ENCODE assay signal across 10 cellular contexts in genomic region chr2:223047260-223047761, GRCh38. TPM values are rescaled to one million over a fixed set of nuclear protein-coding genes. Genes with fewer than 3 reads are reported as not detected.
A peak's percentile ranks its signal among the peaks of the same experiment; 100 is the strongest.
DNase-seq lines count a peak whose midpoint lies in the region; ATAC-seq lines count a peak whose summit lies in the region.
"Had no signal": no experiment of that assay in that cellular context is flagged by ENCODE, and none has a peak within 500 bp of the region (broad histone marks: within the 10 kb centered on the region; RNA-seq: fewer than 3 reads in every experiment).

No MANE protein-coding gene starts in this region.

- ATAC-seq in GM21717 (IDR thresholded peaks at IDR 0.05; ENCODE audit: unreplicated experiment) (no peak), GM21381 (IDR thresholded peaks at IDR 0.05; ENCODE audit: unreplicated experiment) (no peak)

- peak overlapping the region; percentile 8 for H3K4me3 ChIP-seq in ACC112 (ENCODE audit: low read depth, low read length)
- H3K4me3 ChIP-seq in esophagus (ENCODE audit: low read depth in 1 of 2, low read length in 2 of 2): no peak overlapping the region
- H3K4me3 ChIP-seq in muscle layer of duodenum (ENCODE audit: low read depth in 1 of 2, low read length in 2 of 2): no peak overlapping the region

- H3K79me2 ChIP-seq in ACC112 (ENCODE audit: control insufficient read depth, insufficient read depth, low read length, unreplicated experiment): peaks cover 6% of the 10 kb centered on the region

- H3K9me3 ChIP-seq in esophagus (ENCODE audit: control insufficient read depth in 2 of 2, insufficient read depth in 1 of 2, low read depth in 1 of 2, low read length in 1 of 2) (no peaks in the 10 kb centered on the region), muscle layer of duodenum (ENCODE audit: control insufficient read depth in 1 of 2, low read length in 2 of 2) (no peaks in the 10 kb centered on the region)

- peak overlapping the region; percentile 92 for H3K27ac ChIP-seq in ACC112 (ENCODE audit: low read depth, low read length)
- H3K27ac ChIP-seq in esophagus (ENCODE audit: low read depth in 2 of 2, low read length in 1 of 2): peak overlapping the region; percentile 48 to 52
- peak overlapping the region; percentile 42 for H3K27ac ChIP-seq in muscle layer of duodenum (ENCODE audit: low read length)

- peak overlapping the region; percentile 40 for H2AFZ ChIP-seq in ACC112 (ENCODE audit: low read length, unreplicated experiment)

- no peaks in the 10 kb centered on the region for H3K27me3 ChIP-seq in ACC112 (ENCODE audit: insufficient read depth, low read length)
- no peaks in the 10 kb centered on the region for H3K27me3 ChIP-seq in esophagus (ENCODE audit: control insufficient read depth in 1 of 2, insufficient read depth in 2 of 2, low read length in 2 of 2)
- no peaks in the 10 kb centered on the region for H3K27me3 ChIP-seq in muscle layer of duodenum (ENCODE audit: low read depth, low read length)

- H3K4me1 ChIP-seq in ACC112 (ENCODE audit: control insufficient read depth, insufficient read depth, low read length, unreplicated experiment) (peaks cover 55% of the 10 kb centered on the region), esophagus (ENCODE audit: control insufficient read depth in 2 of 2, insufficient read depth in 2 of 2, low read length in 1 of 2) (no peaks in the 10 kb centered on the region), muscle layer of duodenum (ENCODE audit: control insufficient read depth in 1 of 2, insufficient read depth in 2 of 2, low read length in 2 of 2) (peaks cover 0 to 14% of the 10 kb centered on the region in 2 donors)

- 45 to 50% methylated on average over 4 of the region's 4 CpGs for WGBS in esophagus, 2 donors

- no peaks in the 10 kb centered on the region for H3K36me3 ChIP-seq in ACC112 (ENCODE audit: insufficient read depth, low read length)
- no peaks in the 10 kb centered on the region for H3K36me3 ChIP-seq in esophagus (ENCODE audit: control insufficient read depth in 2 of 2, insufficient read depth in 2 of 2, low read length in 1 of 2)
- H3K36me3 ChIP-seq in muscle layer of duodenum (ENCODE audit: control insufficient read depth in 1 of 2, insufficient read depth in 2 of 2, low read length in 2 of 2): no peaks in the 10 kb centered on the region

- peak; percentile 17 for DNase-seq in NCI-H82 treated with DMSO at 0.1 percent for 48 hours (lab: John Stamatoyannopoulos, UW; ENCODE audit: unreplicated experiment)
- DNase-seq in DMS79 (lab: John Stamatoyannopoulos, UW): no peak
- DNase-seq in pons (ENCODE audit: low spot score): no peak
- DNase-seq: KBM-7, mesendoderm had no signal

RNA-seq across cellular contexts. Expression of gene KCNE4, which starts 4.7 kb away (rescaled TPM):
- under 1 TPM; 0.24 to 0.64 TPM for polyA plus RNA-seq in esophagus

Comparison
In these comparisons a context has a peak if more than half of its experiments do, and no peak if none do; other contexts are left out.
1. H3K27ac ChIP-seq: peak in every context shown above with its lines; median percentile 92 in ACC112; 50 in esophagus; 42 in muscle layer of duodenum.